19 cellular contexts compared by ENCODE assay signal in the genomic region with DNA sequence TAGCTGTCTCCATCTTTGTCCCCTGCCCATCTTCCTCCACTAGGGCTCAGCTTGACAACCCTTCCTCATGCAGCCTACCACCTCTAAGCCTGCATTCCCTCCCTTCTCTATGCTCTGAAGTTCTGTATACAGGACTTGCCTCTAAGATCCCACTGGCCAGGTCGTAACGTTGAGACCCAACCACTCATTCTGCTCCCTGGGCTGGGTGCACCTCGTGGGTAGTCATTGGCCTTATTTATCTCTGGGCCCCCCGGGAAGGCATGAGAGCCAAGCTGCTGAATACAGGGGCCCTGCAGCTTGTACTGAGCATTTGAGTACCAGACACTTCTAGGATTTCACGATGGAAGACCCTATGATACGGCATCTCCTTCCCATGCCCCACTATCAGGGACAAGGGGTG. TPM values are rescaled to one million over a fixed set of nuclear protein-coding genes. Genes with fewer than 3 reads are reported as not detected.
"Had no signal": no experiment of that assay in that cellular context is flagged by ENCODE, and none has a peak within 500 bp of the region (broad histone marks: within the 10 kb centered on the region; RNA-seq: fewer than 3 reads in every experiment).

No MANE protein-coding gene starts in this region.

- H3K9me3 ChIP-seq: mucosa of descending colon, sigmoid colon, tibial artery, vagina had no signal

- DNase-seq: activated CD4-positive, alpha-beta T cell treated with anti-CD3 and anti-CD28 coated beads, Interleukin-2, amount 50 U/mL, for 1 hour; activated naive CD4-positive, alpha-beta T cell treated with anti-CD3 and anti-CD28 coated beads for 36 hours; activated naive CD8-positive, alpha-beta T cell treated with anti-CD3 and anti-CD28 coated beads, Interleukin-2, amount 50 U/mL, for 24 hours; natural killer cell; occipital lobe; sigmoid colon; tibial artery had no signal

- ATAC-seq: activated naive CD8-positive, alpha-beta T cell treated with anti-CD3 and anti-CD28 coated beads, Interleukin-2, amount 50 U/mL, for 24 hours; left lobe of liver; natural killer cell; stimulated activated memory B cell treated with anti-CD40 and anti-IgM and Interleukin-4, amounts not matched to agents 10 μg/mL and 1 μg/mL and 100 μg/mL, for 72 hours had no signal

- H3K4me2 ChIP-seq: hepatocyte had no signal

- H3K4me3 ChIP-seq: dorsolateral prefrontal cortex, hepatocyte, mucosa of descending colon, sigmoid colon, tibial artery, vagina had no signal

- H3K79me2 ChIP-seq: hepatocyte had no signal

- H3K27ac ChIP-seq: hepatocyte, sigmoid colon had no signal

- H2AFZ ChIP-seq: hepatocyte had no signal

- H3K36me3 ChIP-seq: sigmoid colon, tibial artery, vagina had no signal

- H3K27me3 ChIP-seq: hepatocyte, sigmoid colon, tibial artery, vagina had no signal

RNA-seq across cellular contexts. Expression of gene MYL10, which starts 31.2 kb away (rescaled TPM):
- total RNA-seq: activated CD8-positive, alpha-beta memory T cell treated with anti-CD3 and anti-CD28 coated beads for 36 hours; activated naive CD4-positive, alpha-beta T cell treated with anti-CD3 and anti-CD28 coated beads for 36 hours; activated T-helper 1 cell treated with anti-CD3 and anti-CD28 coated beads, Interleukin-12 subunit alpha, Interleukin-12 subunit beta, Interleukin-2, Interleukin-4 antibody, amounts not matched to agents 30 ng/mL and 10 ng/mL and 1 ng/mL, durations not matched to agents 14 hours and 24 hours and 36 hours; aorta; bronchial epithelial cell; cerebellum; dorsolateral prefrontal cortex; glomerular endothelial cell; left lobe of liver; mucosa of descending colon; natural killer cell; occipital lobe; sigmoid colon; vagina had no signal
